ENCODE assay signal across 13 cellular contexts in the genomic region with DNA sequence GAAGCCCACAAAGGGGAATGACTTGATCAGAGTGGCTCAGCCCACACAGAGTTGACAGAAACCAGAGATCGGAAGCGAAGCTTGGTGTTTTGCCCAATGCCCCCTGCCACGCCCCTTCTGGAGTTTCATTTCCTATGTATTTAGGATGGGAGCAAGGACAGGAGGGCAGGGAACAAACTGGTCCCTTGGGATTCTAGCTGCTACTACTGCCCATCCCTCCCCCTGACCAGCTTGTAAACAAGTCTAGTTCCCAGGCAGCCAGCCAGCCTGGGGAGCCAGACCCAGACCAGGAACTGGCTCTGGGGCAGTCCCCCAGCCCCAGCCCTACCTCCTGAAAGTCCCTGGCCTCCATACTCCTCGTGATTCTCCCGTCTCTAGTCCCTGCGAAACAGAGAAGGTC. TPM values are rescaled to one million over a fixed set of nuclear protein-coding genes. Genes with fewer than 3 reads are reported as not detected.
"Had no signal": no experiment of that assay in that cellular context is flagged by ENCODE, and none has a peak within 500 bp of the region (broad histone marks: within the 10 kb centered on the region; RNA-seq: fewer than 3 reads in every experiment).

No MANE protein-coding gene starts in this region.

- H3K9me3 ChIP-seq: pancreas, thyroid gland had no signal

- H3K36me3 ChIP-seq: neural progenitor cell, pancreas, thyroid gland had no signal

- H3K9me3 Mint-ChIP-seq: activated naive CD4-positive, alpha-beta T cell treated with anti-CD3 and anti-CD28 coated beads, Interleukin-2, amount 10 ng/mL, durations not matched to agents 7 days and 5 days; activated T-helper 2 cell treated with anti-CD3 and anti-CD28 coated beads, Interferon-gamma antibody, Interleukin-2, Interleukin-4, amounts not matched to agents 10 μg/mL and 5 μg/mL and 100 μg/mL, durations not matched to agents 14 hours and 24 hours and 36 hours; stimulated activated effector memory CD8-positive, alpha-beta T cell treated with anti-CD3 and anti-CD28 coated beads, Interleukin-12 subunit alpha, Interleukin-12 subunit beta, amount 100 ng/mL, for 72 hours; T-cell had no signal

- H3K4me3 Mint-ChIP-seq: activated naive CD4-positive, alpha-beta T cell treated with anti-CD3 and anti-CD28 coated beads, Interleukin-2, amount 10 ng/mL, durations not matched to agents 7 days and 5 days; neural progenitor cell; stimulated activated effector memory CD8-positive, alpha-beta T cell treated with anti-CD3 and anti-CD28 coated beads, Interleukin-12 subunit alpha, Interleukin-12 subunit beta, amount 100 ng/mL, for 72 hours; T-cell had no signal

- ATAC-seq: stimulated activated effector memory CD8-positive, alpha-beta T cell treated with anti-CD3 and anti-CD28 coated beads, Interleukin-12 subunit alpha, Interleukin-12 subunit beta, amount 100 ng/mL, for 72 hours; T-cell had no signal

- DNase-seq: activated CD4-positive, alpha-beta T cell treated with anti-CD3 and anti-CD28 coated beads for 1 hour; activated CD4-positive, alpha-beta T cell treated with anti-CD3 and anti-CD28 coated beads, Interleukin-2, amount 50 U/mL, for 4 hours; activated naive CD4-positive, alpha-beta T cell treated with anti-CD3 and anti-CD28 coated beads, Interleukin-2, amount 10 ng/mL, durations not matched to agents 7 days and 5 days; activated T-cell treated with anti-CD3 and anti-CD28 coated beads for 4 hours; pancreas; T-cell; T1000; thyroid gland had no signal

- H3K27ac Mint-ChIP-seq: activated naive CD4-positive, alpha-beta T cell treated with anti-CD3 and anti-CD28 coated beads, Interleukin-2, amount 10 ng/mL, durations not matched to agents 7 days and 5 days; activated T-helper 2 cell treated with anti-CD3 and anti-CD28 coated beads, Interferon-gamma antibody, Interleukin-2, Interleukin-4, amounts not matched to agents 10 μg/mL and 5 μg/mL and 100 μg/mL, durations not matched to agents 14 hours and 24 hours and 36 hours; neural progenitor cell; stimulated activated effector memory CD8-positive, alpha-beta T cell treated with anti-CD3 and anti-CD28 coated beads, Interleukin-12 subunit alpha, Interleukin-12 subunit beta, amount 100 ng/mL, for 72 hours; T-cell had no signal

- H3K27ac ChIP-seq: neural progenitor cell, pancreas, thyroid gland had no signal

- H3K4me3 ChIP-seq: lung, neural progenitor cell, pancreas, thyroid gland had no signal

- H3K36me3 Mint-ChIP-seq: activated naive CD4-positive, alpha-beta T cell treated with anti-CD3 and anti-CD28 coated beads, Interleukin-2, amount 10 ng/mL, durations not matched to agents 7 days and 5 days; neural progenitor cell; stimulated activated effector memory CD8-positive, alpha-beta T cell treated with anti-CD3 and anti-CD28 coated beads, Interleukin-12 subunit alpha, Interleukin-12 subunit beta, amount 100 ng/mL, for 72 hours; T-cell had no signal

RNA-seq across cellular contexts. Expression of a gene that starts 8.3 kb away (rescaled TPM):
- total RNA-seq: activated T-helper 2 cell treated with anti-CD3 and anti-CD28 coated beads, Interferon-gamma antibody, Interleukin-2, Interleukin-4, amounts not matched to agents 10 μg/mL and 5 μg/mL and 100 μg/mL, durations not matched to agents 14 hours and 24 hours and 36 hours; glomerular endothelial cell had no signal

RNA-seq across cellular contexts. Expression of a gene that starts 12.8 kb away (rescaled TPM):
- total RNA-seq: glomerular endothelial cell had no signal

RNA-seq across cellular contexts. Expression of a gene that starts 36.3 kb away (rescaled TPM):
- total RNA-seq: activated T-helper 2 cell treated with anti-CD3 and anti-CD28 coated beads, Interferon-gamma antibody, Interleukin-2, Interleukin-4, amounts not matched to agents 10 μg/mL and 5 μg/mL and 100 μg/mL, durations not matched to agents 14 hours and 24 hours and 36 hours; glomerular endothelial cell; lung; pancreas; T-cell; thyroid gland had no signal
- polyA plus RNA-seq: pancreas had no signal
